Comparison of ENCODE assay signal across 1 cellular context in the genomic region with DNA sequence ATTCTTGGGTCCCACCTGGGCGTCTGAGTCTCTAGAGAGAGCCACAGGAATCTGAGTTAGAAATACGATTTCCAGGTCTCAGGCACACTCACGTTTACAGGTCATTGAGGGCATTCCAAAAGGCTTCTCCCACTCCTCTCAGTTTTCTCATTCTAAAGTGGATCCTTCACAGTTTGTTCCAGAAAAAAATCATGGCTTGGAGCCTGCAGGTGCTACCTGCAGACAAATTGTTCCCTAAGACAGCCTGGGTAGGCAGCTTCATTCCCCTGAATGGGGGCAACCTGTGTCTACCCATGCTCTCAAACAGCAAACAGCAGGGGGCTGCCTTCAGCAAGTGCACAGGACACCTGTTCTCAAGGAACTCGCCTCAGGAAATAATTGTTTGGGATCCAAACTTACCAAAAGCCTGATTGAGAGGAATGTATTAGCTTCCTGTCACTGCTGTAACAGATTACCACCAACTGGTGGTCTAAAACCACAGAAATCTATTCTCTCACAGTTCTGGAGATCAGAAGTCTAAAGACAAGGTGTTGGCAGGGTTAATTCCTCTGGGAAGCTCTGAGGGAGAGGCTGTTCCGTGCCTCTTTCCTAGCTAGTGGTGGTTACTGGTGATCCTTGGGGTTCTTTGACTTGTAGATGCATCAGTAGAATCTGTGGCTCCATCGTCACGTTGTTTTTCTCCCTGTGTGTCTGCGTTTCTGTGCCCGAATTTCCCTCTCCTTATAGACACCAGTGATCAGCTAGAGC.
TF ChIP-seq lines count a peak whose summit lies in the region.

No MANE protein-coding gene starts in this region.

TF ChIP-seq in WTC11, 78 proteins besides CTCF, POLR2A, EP300 and RAD21 (continued from another document):
- TF ChIP-seq NR2C2 (CRISPR knock-in tag; IDR thresholded peaks at IDR 0.05) (no peak), MXD4 (CRISPR knock-in tag; IDR thresholded peaks at IDR 0.05; ENCODE audit: borderline replicate concordance) (no peak), FOXJ3 (CRISPR knock-in tag; IDR thresholded peaks at IDR 0.05; ENCODE audit: borderline replicate concordance) (no peak), NR3C1 (CRISPR knock-in tag; conservative IDR thresholded peaks at IDR 0.05; ENCODE audit: low read depth) (no peak), NR1H2 (CRISPR knock-in tag; IDR thresholded peaks at IDR 0.05) (no peak)
TF ChIP-seq in WTC11: peak in this region for 0.
